In the genomic region with DNA sequence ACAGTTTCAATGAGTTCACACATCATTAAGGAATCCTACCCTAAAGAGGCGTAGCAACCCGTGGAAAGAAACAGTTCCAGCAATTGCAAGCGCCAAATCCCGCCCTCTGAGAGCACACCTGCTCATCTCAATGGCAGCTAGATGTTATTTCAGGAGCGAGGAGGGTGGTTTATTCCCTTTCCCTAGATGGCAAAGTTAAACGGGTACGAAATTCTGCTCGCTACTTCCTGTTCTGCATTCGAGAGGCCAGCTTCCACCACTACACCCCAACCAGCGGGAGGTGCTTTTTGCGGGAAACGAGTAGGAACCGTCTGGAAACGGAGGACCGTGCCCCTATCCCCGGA, we compare ENCODE assay signal across 1 cellular context.
TF ChIP-seq lines count a peak whose summit lies in the region.

No MANE protein-coding gene starts in this region.

TF ChIP-seq in HepG2, 621 proteins besides CTCF, POLR2A, EP300 and RAD21 (continued from another document):
- TF ChIP-seq, protein P1, sequence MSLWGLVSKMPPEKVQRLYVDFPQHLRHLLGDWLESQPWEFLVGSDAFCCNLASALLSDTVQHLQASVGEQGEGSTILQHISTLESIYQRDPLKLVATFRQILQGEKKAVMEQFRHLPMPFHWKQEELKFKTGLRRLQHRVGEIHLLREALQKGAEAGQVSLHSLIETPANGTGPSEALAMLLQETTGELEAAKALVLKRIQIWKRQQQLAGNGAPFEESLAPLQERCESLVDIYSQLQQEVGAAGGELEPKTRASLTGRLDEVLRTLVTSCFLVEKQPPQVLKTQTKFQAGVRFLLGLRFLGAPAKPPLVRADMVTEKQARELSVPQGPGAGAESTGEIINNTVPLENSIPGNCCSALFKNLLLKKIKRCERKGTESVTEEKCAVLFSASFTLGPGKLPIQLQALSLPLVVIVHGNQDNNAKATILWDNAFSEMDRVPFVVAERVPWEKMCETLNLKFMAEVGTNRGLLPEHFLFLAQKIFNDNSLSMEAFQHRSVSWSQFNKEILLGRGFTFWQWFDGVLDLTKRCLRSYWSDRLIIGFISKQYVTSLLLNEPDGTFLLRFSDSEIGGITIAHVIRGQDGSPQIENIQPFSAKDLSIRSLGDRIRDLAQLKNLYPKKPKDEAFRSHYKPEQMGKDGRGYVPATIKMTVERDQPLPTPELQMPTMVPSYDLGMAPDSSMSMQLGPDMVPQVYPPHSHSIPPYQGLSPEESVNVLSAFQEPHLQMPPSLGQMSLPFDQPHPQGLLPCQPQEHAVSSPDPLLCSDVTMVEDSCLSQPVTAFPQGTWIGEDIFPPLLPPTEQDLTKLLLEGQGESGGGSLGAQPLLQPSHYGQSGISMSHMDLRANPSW (CRISPR knock-in tag; IDR thresholded peaks at IDR 0.05; ENCODE audit: borderline replicate concordance): no peak
- TF ChIP-seq, protein P2, sequence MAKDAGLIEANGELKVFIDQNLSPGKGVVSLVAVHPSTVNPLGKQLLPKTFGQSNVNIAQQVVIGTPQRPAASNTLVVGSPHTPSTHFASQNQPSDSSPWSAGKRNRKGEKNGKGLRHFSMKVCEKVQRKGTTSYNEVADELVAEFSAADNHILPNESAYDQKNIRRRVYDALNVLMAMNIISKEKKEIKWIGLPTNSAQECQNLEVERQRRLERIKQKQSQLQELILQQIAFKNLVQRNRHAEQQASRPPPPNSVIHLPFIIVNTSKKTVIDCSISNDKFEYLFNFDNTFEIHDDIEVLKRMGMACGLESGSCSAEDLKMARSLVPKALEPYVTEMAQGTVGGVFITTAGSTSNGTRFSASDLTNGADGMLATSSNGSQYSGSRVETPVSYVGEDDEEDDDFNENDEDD (CRISPR knock-in tag; IDR thresholded peaks at IDR 0.05; ENCODE audit: borderline replicate concordance): 0 out of 2 replicates have a peak, but pooled peaks have one; percentile 9
- TF ChIP-seq ZNF232 (CRISPR knock-in tag; IDR thresholded peaks at IDR 0.05; ENCODE audit: borderline replicate concordance): 0 out of 2 replicates have a peak, but pooled peaks have one; percentile 16
- no peak for TF ChIP-seq BORCS8-MEF2B (CRISPR knock-in tag; IDR thresholded peaks at IDR 0.05)
- TF ChIP-seq, protein P3, sequence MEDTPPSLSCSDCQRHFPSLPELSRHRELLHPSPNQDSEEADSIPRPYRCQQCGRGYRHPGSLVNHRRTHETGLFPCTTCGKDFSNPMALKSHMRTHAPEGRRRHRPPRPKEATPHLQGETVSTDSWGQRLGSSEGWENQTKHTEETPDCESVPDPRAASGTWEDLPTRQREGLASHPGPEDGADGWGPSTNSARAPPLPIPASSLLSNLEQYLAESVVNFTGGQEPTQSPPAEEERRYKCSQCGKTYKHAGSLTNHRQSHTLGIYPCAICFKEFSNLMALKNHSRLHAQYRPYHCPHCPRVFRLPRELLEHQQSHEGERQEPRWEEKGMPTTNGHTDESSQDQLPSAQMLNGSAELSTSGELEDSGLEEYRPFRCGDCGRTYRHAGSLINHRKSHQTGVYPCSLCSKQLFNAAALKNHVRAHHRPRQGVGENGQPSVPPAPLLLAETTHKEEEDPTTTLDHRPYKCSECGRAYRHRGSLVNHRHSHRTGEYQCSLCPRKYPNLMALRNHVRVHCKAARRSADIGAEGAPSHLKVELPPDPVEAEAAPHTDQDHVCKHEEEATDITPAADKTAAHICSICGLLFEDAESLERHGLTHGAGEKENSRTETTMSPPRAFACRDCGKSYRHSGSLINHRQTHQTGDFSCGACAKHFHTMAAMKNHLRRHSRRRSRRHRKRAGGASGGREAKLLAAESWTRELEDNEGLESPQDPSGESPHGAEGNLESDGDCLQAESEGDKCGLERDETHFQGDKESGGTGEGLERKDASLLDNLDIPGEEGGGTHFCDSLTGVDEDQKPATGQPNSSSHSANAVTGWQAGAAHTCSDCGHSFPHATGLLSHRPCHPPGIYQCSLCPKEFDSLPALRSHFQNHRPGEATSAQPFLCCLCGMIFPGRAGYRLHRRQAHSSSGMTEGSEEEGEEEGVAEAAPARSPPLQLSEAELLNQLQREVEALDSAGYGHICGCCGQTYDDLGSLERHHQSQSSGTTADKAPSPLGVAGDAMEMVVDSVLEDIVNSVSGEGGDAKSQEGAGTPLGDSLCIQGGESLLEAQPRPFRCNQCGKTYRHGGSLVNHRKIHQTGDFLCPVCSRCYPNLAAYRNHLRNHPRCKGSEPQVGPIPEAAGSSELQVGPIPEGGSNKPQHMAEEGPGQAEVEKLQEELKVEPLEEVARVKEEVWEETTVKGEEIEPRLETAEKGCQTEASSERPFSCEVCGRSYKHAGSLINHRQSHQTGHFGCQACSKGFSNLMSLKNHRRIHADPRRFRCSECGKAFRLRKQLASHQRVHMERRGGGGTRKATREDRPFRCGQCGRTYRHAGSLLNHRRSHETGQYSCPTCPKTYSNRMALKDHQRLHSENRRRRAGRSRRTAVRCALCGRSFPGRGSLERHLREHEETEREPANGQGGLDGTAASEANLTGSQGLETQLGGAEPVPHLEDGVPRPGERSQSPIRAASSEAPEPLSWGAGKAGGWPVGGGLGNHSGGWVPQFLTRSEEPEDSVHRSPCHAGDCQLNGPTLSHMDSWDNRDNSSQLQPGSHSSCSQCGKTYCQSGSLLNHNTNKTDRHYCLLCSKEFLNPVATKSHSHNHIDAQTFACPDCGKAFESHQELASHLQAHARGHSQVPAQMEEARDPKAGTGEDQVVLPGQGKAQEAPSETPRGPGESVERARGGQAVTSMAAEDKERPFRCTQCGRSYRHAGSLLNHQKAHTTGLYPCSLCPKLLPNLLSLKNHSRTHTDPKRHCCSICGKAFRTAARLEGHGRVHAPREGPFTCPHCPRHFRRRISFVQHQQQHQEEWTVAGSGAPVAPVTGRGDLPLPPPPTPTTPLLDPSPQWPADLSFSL (CRISPR knock-in tag; IDR thresholded peaks at IDR 0.05): no peak
